8 cellular contexts compared by ENCODE assay signal in genomic region chr1:214331827-214332423, GRCh38. TPM values are rescaled to one million over a fixed set of nuclear protein-coding genes. Genes with fewer than 3 reads are reported as not detected.
DNase-seq lines count a peak whose midpoint lies in the region; ATAC-seq and TF ChIP-seq lines count a peak whose summit lies in the region.

No MANE protein-coding gene starts in this region.

- no peaks in the 10 kb centered on the region for H3K4me1 ChIP-seq in RWPE2 (ENCODE audit: insufficient read depth, poor library complexity, severe bottlenecking)

- H3K27ac ChIP-seq in RWPE2 (ENCODE audit: poor library complexity, severe bottlenecking): no peak overlapping the region

- ATAC-seq in Right ventricle myocardium superior (ENCODE audit: poor library complexity) (no peak), Right ventricle myocardium inferior (no peak), HG03097 (IDR thresholded peaks at IDR 0.05; ENCODE audit: low FRiP score, unreplicated experiment) (peak; percentile 39), RWPE2 (ENCODE audit: low read depth) (no peak), HG03521 (IDR thresholded peaks at IDR 0.05; ENCODE audit: unreplicated experiment) (no peak)
- peak; percentile 30 to 42 for ATAC-seq in activated naive CD4-positive, alpha-beta T cell treated with anti-CD3 and anti-CD28 coated beads, Interleukin-2, amount 50 U/mL, for 72 hours

- no peak overlapping the region for H3K4me3 ChIP-seq in RWPE2 (ENCODE audit: severe bottlenecking)

- no peaks in the 10 kb centered on the region for H3K9me3 Mint-ChIP-seq in activated naive CD4-positive, alpha-beta T cell treated with anti-CD3 and anti-CD28 coated beads, Interleukin-2, amount 50 U/mL, for 72 hours

- peak overlapping the region in 1 of 2 donors; percentile 61 for H3K27ac Mint-ChIP-seq in activated naive CD4-positive, alpha-beta T cell treated with anti-CD3 and anti-CD28 coated beads, Interleukin-2, amount 50 U/mL, for 72 hours

- peaks cover 0 to 7% of the 10 kb centered on the region in 2 donors for H3K36me3 Mint-ChIP-seq in activated naive CD4-positive, alpha-beta T cell treated with anti-CD3 and anti-CD28 coated beads, Interleukin-2, amount 50 U/mL, for 72 hours

- DNase-seq in Right ventricle myocardium superior (peak; percentile 53), Right ventricle myocardium inferior (ENCODE audit: missing footprints) (no peak), RWPE2 (ENCODE audit: low spot score) (no peak), iPS-NIHi11 (ENCODE audit: low spot score) (peak; percentile 80)
- peak in 1 of 2 donors; percentile 75 for DNase-seq in activated naive CD4-positive, alpha-beta T cell treated with anti-CD3 and anti-CD28 coated beads, Interleukin-2, amount 50 U/mL, for 72 hours (ENCODE audit: low spot score in 2 of 2)
- DNase-seq in stimulated activated CD4-positive, alpha-beta T cell treated with anti-CD3 and anti-CD28 coated beads, Interleukin-2, amount 100 ng/mL, for 24 hours: peak; percentile 60 to 65

- no peaks in the 10 kb centered on the region for H3K27me3 ChIP-seq in RWPE2 (ENCODE audit: insufficient read depth, poor library complexity, severe bottlenecking)

- intact Hi-C loops in Right ventricle myocardium superior (cut with DNase I) (loop anchor here (5.0 to 10.0 kb wide), 2 partner anchors 223 to 255 kb away; partner anchors contain the start of gene PTPN14), Right ventricle myocardium inferior (cut with DNase I) (loop anchor here (2.0 to 10.0 kb wide), 2 partner anchors 223 to 253 kb away; partner anchors contain the start of gene PTPN14)

- peak; percentile 48 for TF ChIP-seq CTCF in RWPE2 (IDR thresholded peaks at IDR 0.05; ENCODE audit: poor library complexity, severe bottlenecking)

- H3K36me3 ChIP-seq in RWPE2 (ENCODE audit: low read depth): peaks cover 15% of the 10 kb centered on the region; the same call in 1 of the 2 replicates

- no peaks in the 10 kb centered on the region for H3K9me3 ChIP-seq in RWPE2 (ENCODE audit: severe bottlenecking)

RNA-seq across cellular contexts. Expression of gene SMYD2, which starts 51.0 kb away (rescaled TPM):
- total RNA-seq in Right ventricle myocardium superior (184 TPM), Right ventricle myocardium inferior (205 TPM)
- 10 to 100 TPM; 15.4 to 45.7 TPM for total RNA-seq in activated naive CD4-positive, alpha-beta T cell treated with anti-CD3 and anti-CD28 coated beads, Interleukin-2, amount 50 U/mL, for 72 hours

Comparison
In these comparisons a context has a peak if more than half of its experiments do, and no peak if none do; other contexts are left out.
1. DNase-seq: peak in Right ventricle myocardium superior (single experiment), iPS-NIHi11 (single experiment) and stimulated activated CD4-positive, alpha-beta T cell treated with anti-CD3 and anti-CD28 coated beads, Interleukin-2, amount 100 ng/mL, for 24 hours (2 of 2); none in Right ventricle myocardium inferior (single experiment) and RWPE2 (single experiment).
2. ATAC-seq: peak in HG03097 (single experiment) and activated naive CD4-positive, alpha-beta T cell treated with anti-CD3 and anti-CD28 coated beads, Interleukin-2, amount 50 U/mL, for 72 hours (2 of 2); none in Right ventricle myocardium superior (single experiment), Right ventricle myocardium inferior (single experiment), RWPE2 (single experiment) and HG03521 (single experiment).